ENCODE assay signal across 2 cellular contexts in the genomic region with DNA sequence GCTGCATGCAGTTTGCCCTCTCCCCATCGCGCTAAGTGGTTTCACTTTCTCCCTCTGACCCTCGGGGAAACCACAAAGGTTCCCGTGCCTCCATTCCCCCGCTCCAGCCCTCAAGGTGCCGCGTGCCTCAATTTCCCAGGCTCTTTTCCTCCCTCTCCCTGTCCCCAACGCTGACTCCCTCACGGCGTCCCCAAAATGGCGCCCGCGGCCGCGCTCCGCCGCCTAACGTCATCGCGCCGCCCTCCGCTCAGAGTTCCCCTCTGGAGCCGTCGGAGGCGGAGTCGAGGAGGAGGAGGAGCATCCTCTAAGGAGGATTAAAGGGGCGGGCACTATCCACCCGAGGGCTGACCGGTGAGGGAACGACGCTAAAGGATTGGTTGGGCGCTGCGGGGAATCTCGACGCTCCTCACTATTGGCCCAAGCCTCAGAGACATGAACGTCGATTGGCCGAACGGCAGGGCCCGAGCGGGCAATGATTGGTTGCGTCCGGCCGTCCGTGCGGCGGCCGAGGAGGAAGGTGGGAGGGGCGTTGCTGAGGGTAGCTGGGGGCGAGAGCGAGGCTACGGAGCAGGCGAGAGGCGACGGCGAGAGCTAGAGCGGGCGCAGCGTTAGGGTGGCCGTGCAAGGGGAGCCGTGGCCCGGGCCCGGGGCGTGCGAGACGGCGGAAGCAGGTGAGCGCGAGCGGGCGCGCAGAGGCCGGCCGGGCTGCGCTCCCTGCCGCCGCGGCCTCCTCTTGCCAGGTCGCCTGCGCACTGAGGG.
A peak's percentile ranks its signal among the peaks of the same experiment; 100 is the strongest.
TF ChIP-seq lines count a peak whose summit lies in the region.

A gene with protein sequence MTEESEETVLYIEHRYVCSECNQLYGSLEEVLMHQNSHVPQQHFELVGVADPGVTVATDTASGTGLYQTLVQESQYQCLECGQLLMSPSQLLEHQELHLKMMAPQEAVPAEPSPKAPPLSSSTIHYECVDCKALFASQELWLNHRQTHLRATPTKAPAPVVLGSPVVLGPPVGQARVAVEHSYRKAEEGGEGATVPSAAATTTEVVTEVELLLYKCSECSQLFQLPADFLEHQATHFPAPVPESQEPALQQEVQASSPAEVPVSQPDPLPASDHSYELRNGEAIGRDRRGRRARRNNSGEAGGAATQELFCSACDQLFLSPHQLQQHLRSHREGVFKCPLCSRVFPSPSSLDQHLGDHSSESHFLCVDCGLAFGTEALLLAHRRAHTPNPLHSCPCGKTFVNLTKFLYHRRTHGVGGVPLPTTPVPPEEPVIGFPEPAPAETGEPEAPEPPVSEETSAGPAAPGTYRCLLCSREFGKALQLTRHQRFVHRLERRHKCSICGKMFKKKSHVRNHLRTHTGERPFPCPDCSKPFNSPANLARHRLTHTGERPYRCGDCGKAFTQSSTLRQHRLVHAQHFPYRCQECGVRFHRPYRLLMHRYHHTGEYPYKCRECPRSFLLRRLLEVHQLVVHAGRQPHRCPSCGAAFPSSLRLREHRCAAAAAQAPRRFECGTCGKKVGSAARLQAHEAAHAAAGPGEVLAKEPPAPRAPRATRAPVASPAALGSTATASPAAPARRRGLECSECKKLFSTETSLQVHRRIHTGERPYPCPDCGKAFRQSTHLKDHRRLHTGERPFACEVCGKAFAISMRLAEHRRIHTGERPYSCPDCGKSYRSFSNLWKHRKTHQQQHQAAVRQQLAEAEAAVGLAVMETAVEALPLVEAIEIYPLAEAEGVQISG (plus strand): TSS at position 551 of the 759 bp plus-strand sequence. CDS start 2,441 bp downstream, outside the sequence.

TF ChIP-seq in IMR-90, 13 proteins besides CTCF, POLR2A, EP300 and RAD21:
- TF ChIP-seq FOS (IDR thresholded peaks at IDR 0.05; ENCODE audit: low read depth, low read length) = peak; percentile 46; the same call in 1 of the 2 replicates
- TF ChIP-seq RCOR1 (IDR thresholded peaks at IDR 0.05; ENCODE audit: insufficient replicate concordance, low read length) = no peak
- TF ChIP-seq, protein P1, sequence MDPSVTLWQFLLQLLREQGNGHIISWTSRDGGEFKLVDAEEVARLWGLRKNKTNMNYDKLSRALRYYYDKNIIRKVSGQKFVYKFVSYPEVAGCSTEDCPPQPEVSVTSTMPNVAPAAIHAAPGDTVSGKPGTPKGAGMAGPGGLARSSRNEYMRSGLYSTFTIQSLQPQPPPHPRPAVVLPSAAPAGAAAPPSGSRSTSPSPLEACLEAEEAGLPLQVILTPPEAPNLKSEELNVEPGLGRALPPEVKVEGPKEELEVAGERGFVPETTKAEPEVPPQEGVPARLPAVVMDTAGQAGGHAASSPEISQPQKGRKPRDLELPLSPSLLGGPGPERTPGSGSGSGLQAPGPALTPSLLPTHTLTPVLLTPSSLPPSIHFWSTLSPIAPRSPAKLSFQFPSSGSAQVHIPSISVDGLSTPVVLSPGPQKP (IDR thresholded peaks at IDR 0.05; ENCODE audit: borderline replicate concordance, low read depth, low read length) = no peak
- peak; percentile 82 for TF ChIP-seq RFX5 (IDR thresholded peaks at IDR 0.05; ENCODE audit: low read depth, low read length)
- TF ChIP-seq, protein P2, sequence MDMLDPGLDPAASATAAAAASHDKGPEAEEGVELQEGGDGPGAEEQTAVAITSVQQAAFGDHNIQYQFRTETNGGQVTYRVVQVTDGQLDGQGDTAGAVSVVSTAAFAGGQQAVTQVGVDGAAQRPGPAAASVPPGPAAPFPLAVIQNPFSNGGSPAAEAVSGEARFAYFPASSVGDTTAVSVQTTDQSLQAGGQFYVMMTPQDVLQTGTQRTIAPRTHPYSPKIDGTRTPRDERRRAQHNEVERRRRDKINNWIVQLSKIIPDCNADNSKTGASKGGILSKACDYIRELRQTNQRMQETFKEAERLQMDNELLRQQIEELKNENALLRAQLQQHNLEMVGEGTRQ (IDR thresholded peaks at IDR 0.05; ENCODE audit: low read depth, low read length) = no peak
- TF ChIP-seq MXI1 (IDR thresholded peaks at IDR 0.05; ENCODE audit: borderline replicate concordance, low read depth, low read length) = peak; percentile 69
- no peak for TF ChIP-seq CEBPB (IDR thresholded peaks at IDR 0.05; ENCODE audit: low read depth, low read length)
- TF ChIP-seq MAZ (IDR thresholded peaks at IDR 0.05; ENCODE audit: borderline replicate concordance, low read depth, low read length) = peak; percentile 90
- no peak for TF ChIP-seq NFE2L2 (IDR thresholded peaks at IDR 0.05; ENCODE audit: low read depth, low read length)
TF ChIP-seq in IMR-90: peak in this region for 4.

TF ChIP-seq in endothelial cell of umbilical vein, 7 proteins besides CTCF, POLR2A, EP300 and RAD21:
- no peak for TF ChIP-seq JUN (IDR thresholded peaks at IDR 0.05; ENCODE audit: borderline replicate concordance, insufficient read depth, insufficient read length, low read depth)
- TF ChIP-seq POLR2AphosphoS5 (IDR thresholded peaks at IDR 0.05; ENCODE audit: insufficient read depth, low read depth, low read length) = peak; percentile 25
- peak; percentile 12 for TF ChIP-seq MYC (IDR thresholded peaks at IDR 0.05; ENCODE audit: low read depth, low read length)
